In the genomic region with DNA sequence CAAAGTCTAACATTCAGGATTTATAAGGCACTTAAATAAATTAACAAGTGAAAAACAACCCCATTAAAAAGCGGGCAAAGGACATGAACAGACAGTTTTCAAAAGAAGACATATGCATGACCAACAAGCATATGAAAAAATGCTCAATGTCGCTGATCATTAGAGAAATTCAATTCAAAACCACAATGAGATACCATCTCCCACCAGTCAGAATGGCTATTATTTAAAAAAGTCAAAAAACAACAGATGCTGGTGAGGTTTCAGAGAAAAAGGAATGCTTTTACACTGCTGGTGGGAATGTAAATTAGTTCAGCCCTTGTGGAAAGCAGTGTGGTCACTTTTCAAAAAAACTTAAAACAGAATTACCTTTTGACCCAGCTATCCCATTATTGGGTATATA, we compare ENCODE assay signal across 26 cellular contexts.
"Had no signal": no experiment of that assay in that cellular context is flagged by ENCODE, and none has a peak within 500 bp of the region (broad histone marks: within the 10 kb centered on the region; RNA-seq: fewer than 3 reads in every experiment).

No MANE protein-coding gene starts in this region.

- H3K79me2 ChIP-seq: hepatocyte had no signal

- H3K4me3 Mint-ChIP-seq: effector memory CD8-positive, alpha-beta T cell; mesothelial cell of epicardium; naive B cell; nephron; neural progenitor cell; stimulated activated memory B cell treated with anti-CD40 and anti-IgM and Interleukin-4, amounts not matched to agents 10 μg/mL and 1 μg/mL and 100 μg/mL, for 72 hours; type B pancreatic cell had no signal

- DNase-seq: effector memory CD8-positive, alpha-beta T cell; foreskin fibroblast; heart left ventricle; kidney; mesenchymal stem cell; mucosa of descending colon; naive B cell; right cardiac atrium; sigmoid colon; spleen; stimulated activated CD4-positive, alpha-beta T cell treated with anti-CD3 and anti-CD28 coated beads, Interleukin-4, amount 100 ng/mL, for 4 hours; stimulated activated naive CD8-positive, alpha-beta T cell treated with anti-CD3 and anti-CD28 coated beads, Interleukin-15, Interleukin-2, amounts not matched to agents 100 U/mL and 50 U/mL, for 24 hours; substantia nigra; testis; tibial artery had no signal

- H3K4me1 ChIP-seq: neural progenitor cell, prostate gland, spleen, testis had no signal

- H3K36me3 Mint-ChIP-seq: neural progenitor cell; stimulated activated memory B cell treated with anti-CD40 and anti-IgM and Interleukin-4, amounts not matched to agents 10 μg/mL and 1 μg/mL and 100 μg/mL, for 72 hours; type B pancreatic cell had no signal

- FAIRE-seq: kidney had no signal

- H3K9me3 ChIP-seq: mucosa of descending colon, prostate gland, sigmoid colon, testis, tibial artery had no signal

- ATAC-seq: effector memory CD8-positive, alpha-beta T cell; gastroesophageal sphincter; heart left ventricle; left lobe of liver; mucosa of descending colon; right cardiac atrium; stimulated activated memory B cell treated with anti-CD40 and anti-IgM and Interleukin-4, amounts not matched to agents 10 μg/mL and 1 μg/mL and 100 μg/mL, for 72 hours; stimulated activated naive CD8-positive, alpha-beta T cell treated with anti-CD3 and anti-CD28 coated beads, Interleukin-15, Interleukin-2, amounts not matched to agents 100 U/mL and 50 U/mL, for 24 hours had no signal

- H3K4me2 ChIP-seq: hepatocyte, neural progenitor cell had no signal

- H3K27me3 Mint-ChIP-seq: stimulated activated memory B cell treated with anti-CD40 and anti-IgM and Interleukin-4, amounts not matched to agents 10 μg/mL and 1 μg/mL and 100 μg/mL, for 72 hours; type B pancreatic cell had no signal

- H3K36me3 ChIP-seq: gastroesophageal sphincter, heart left ventricle, neural progenitor cell, prostate gland, sigmoid colon, spleen, tibial artery had no signal

- H3K27ac ChIP-seq: coronary artery, gastroesophageal sphincter, heart left ventricle, hepatocyte, neural progenitor cell, prostate gland, sigmoid colon, skin epidermis, spleen, testis, tibial artery had no signal

- H3K9ac ChIP-seq: neural progenitor cell had no signal

- H3K27me3 ChIP-seq: gastroesophageal sphincter, heart left ventricle, hepatocyte, neural progenitor cell, sigmoid colon, testis, tibial artery had no signal

- H2AFZ ChIP-seq: hepatocyte, neural progenitor cell had no signal

- H3K4me3 ChIP-seq: coronary artery, gastroesophageal sphincter, heart left ventricle, hepatocyte, mucosa of descending colon, neural progenitor cell, prostate gland, sigmoid colon, skin epidermis, spleen, testis, tibial artery had no signal

- H3K4me1 Mint-ChIP-seq: naive B cell; neural progenitor cell; stimulated activated memory B cell treated with anti-CD40 and anti-IgM and Interleukin-4, amounts not matched to agents 10 μg/mL and 1 μg/mL and 100 μg/mL, for 72 hours had no signal

- H3K27ac Mint-ChIP-seq: effector memory CD8-positive, alpha-beta T cell; mesothelial cell of epicardium; nephron; neural progenitor cell; stimulated activated memory B cell treated with anti-CD40 and anti-IgM and Interleukin-4, amounts not matched to agents 10 μg/mL and 1 μg/mL and 100 μg/mL, for 72 hours; type B pancreatic cell had no signal
